ENCODE assay signal across 8 cellular contexts in genomic region chr9:93134740-93135444, GRCh38. TPM values are rescaled to one million over a fixed set of nuclear protein-coding genes. Genes with fewer than 3 reads are reported as not detected.
DNase-seq lines count a peak whose midpoint lies in the region; ATAC-seq, FAIRE-seq and TF ChIP-seq lines count a peak whose summit lies in the region.

No MANE protein-coding gene starts in this region.

- H3K36me3 ChIP-seq in CD4-positive, alpha-beta memory T cell (ENCODE audit: insufficient read depth, low read length), result no peaks in the 10 kb centered on the region
- H3K36me3 ChIP-seq in H1 (ENCODE audit: control insufficient read depth in 2 of 4, insufficient read depth in 4 of 4, low read length in 3 of 4), result no peaks in the 10 kb centered on the region

- H3K9me3 ChIP-seq in CD4-positive, alpha-beta memory T cell (ENCODE audit: control insufficient read depth in 1 of 2, low read length in 2 of 2), result no peaks in the 10 kb centered on the region
- no peaks in the 10 kb centered on the region for H3K9me3 ChIP-seq in H1 (ENCODE audit: insufficient read depth in 2 of 2, low read depth in 1 of 2, low read length in 1 of 2)

- peaks cover 48% of the 10 kb centered on the region for H3K4me1 ChIP-seq in CD4-positive, alpha-beta memory T cell (ENCODE audit: insufficient read depth, low read length)
- peaks cover 0 to 32% (median 18%) of the 10 kb centered on the region in 4 experiments; a peak in 6 of 7 replicates for H3K4me1 ChIP-seq in H1 (replicated peaks in 1 of 4; ENCODE audit: control insufficient read depth in 3 of 4, insufficient read depth in 4 of 4, low read length in 3 of 4)

- peak overlapping the region; percentile 23 for H2BK20ac ChIP-seq in H1 (ENCODE audit: low read length)

- H3K4ac ChIP-seq in H1 (replicated peaks; ENCODE audit: insufficient read length, low read depth, low read length), result no peak overlapping the region

- H3K23ac ChIP-seq in H1 (ENCODE audit: insufficient read length), result no peak overlapping the region

- H3K9ac ChIP-seq in H1 (replicated peaks in 1 of 4; ENCODE audit: extremely low read depth in 1 of 4, low read depth in 3 of 4, low read length in 3 of 4), result no peak overlapping the region; a peak in 1 of 7 replicates

- peak in 1 of 5 donors; percentile 37 for DNase-seq in CD4-positive, alpha-beta memory T cell
- DNase-seq in NCI-H524 (lab: John Stamatoyannopoulos, UW), result peak; percentile 78 to 94
- no peak for DNase-seq in H1 (ENCODE audit: low read depth in 1 of 2, low spot score in 2 of 2)
- no peak for DNase-seq in neural crest cell (ENCODE audit: low read depth, low spot score)
- DNase-seq in HuH-7.5 (ENCODE audit: low spot score), result no peak
- DNase-seq in NCI-H2107 treated with DMSO at 0.1 percent for 48 hours (lab: John Stamatoyannopoulos, UW; ENCODE audit: unreplicated experiment), result no peak

- no peak overlapping the region for H2AK5ac ChIP-seq in H1 (ENCODE audit: low read depth, low read length)

- intact Hi-C loops in CD4-positive, alpha-beta memory T cell (cut with micrococcal nuclease), result loop anchor here (1.0 to 10.0 kb wide), 5 partner anchors 9 to 430 kb away; partner anchors contain the start of genes CARD19, FAM120A and FAM120AOS

- H3K27me3 Mint-ChIP-seq in CD4-positive, alpha-beta memory T cell, result no peaks in the 10 kb centered on the region
- H3K27me3 Mint-ChIP-seq in neural crest cell (ENCODE audit: low read depth), result no peaks in the 10 kb centered on the region

- peak overlapping the region; percentile 86 for H2AFZ ChIP-seq in H1 (ENCODE audit: low read length)

- H3K23me2 ChIP-seq in H1 (ENCODE audit: low read depth, low read length), result peaks cover 16% of the 10 kb centered on the region; the same call in 1 of the 2 replicates

- peak overlapping the region; percentile 85; the same call in 1 of the 2 replicates for H2BK12ac ChIP-seq in H1 (ENCODE audit: low read depth, low read length)

- H3K4me3 Mint-ChIP-seq in CD4-positive, alpha-beta memory T cell, result peak overlapping the region; percentile 86 to 95 (median 90)
- peak overlapping the region; percentile 82 for H3K4me3 Mint-ChIP-seq in neural crest cell

- no peak overlapping the region for H4K5ac ChIP-seq in H1 (ENCODE audit: insufficient read length, low read depth, low read length)

- H4K8ac ChIP-seq in H1 (ENCODE audit: extremely low read depth, insufficient read depth, low read length), result no peak overlapping the region

- TF ChIP-seq RAD21 in H1 (IDR thresholded peaks at IDR 0.05 in 1 of 2, conservative IDR thresholded peaks at IDR 0.05 in 1 of 2; ENCODE audit: low read depth in 2 of 2, low read length in 2 of 2), result no peak

- ATAC-seq in GM18858 (IDR thresholded peaks at IDR 0.05; ENCODE audit: unreplicated experiment) (no peak), esophagus mucosa (no peak)

- H3K56ac ChIP-seq in H1 (replicated peaks; ENCODE audit: insufficient read length, low read depth, low read length), result no peak overlapping the region

- 76% methylated on average over 12 of the region's 14 CpGs; no CpG with 5 or more reads in 1 of the 2 experiments for WGBS in H1 (ENCODE audit: extremely low coverage in 1 of 2, insufficient coverage in 1 of 2, insufficient read length in 1 of 2, insufficient replicate concordance in 2 of 2, low coverage in 1 of 2, low lambda C conversion rate in 2 of 2, missing lambda C conversion rate in 1 of 2), 2 experiments

- H3K4me3 ChIP-seq in CD4-positive, alpha-beta memory T cell (ENCODE audit: low read length in 2 of 2), result peak overlapping the region; percentile 52 to 82
- H3K4me3 ChIP-seq in H1 (ENCODE audit: extremely low read depth in 1 of 4, insufficient read depth in 2 of 4, low read depth in 3 of 4, low read length in 4 of 4), result peak overlapping the region; percentile 71 to 86 (median 72)

- no peak for FAIRE-seq in H1 (lab: Jason Lieb, UNC)

- peaks cover 0 to 4% of the 10 kb centered on the region in 2 experiments for H4K20me1 ChIP-seq in H1 (replicated peaks in 1 of 2; ENCODE audit: control insufficient read depth in 1 of 2, insufficient read depth in 2 of 2, low read length in 2 of 2)

- peak overlapping the region; percentile 97 to 99 (median 99) for H3K27ac Mint-ChIP-seq in CD4-positive, alpha-beta memory T cell
- H3K27ac Mint-ChIP-seq in neural crest cell (ENCODE audit: unreplicated experiment), result peak overlapping the region; percentile 6

- H4K91ac ChIP-seq in H1 (replicated peaks; ENCODE audit: insufficient read length, low read length), result no peak overlapping the region

- peak overlapping the region; percentile 92 for H3K27ac ChIP-seq in CD4-positive, alpha-beta memory T cell (ENCODE audit: low read depth, low read length)
- no peak overlapping the region for H3K27ac ChIP-seq in H1 (ENCODE audit: low read depth, low read length)

- H3K4me2 ChIP-seq in H1 (ENCODE audit: insufficient read depth in 1 of 2, low read depth in 2 of 2, low read length in 2 of 2), result peak overlapping the region; percentile 88 to 92

- H3K79me1 ChIP-seq in H1 (ENCODE audit: low read depth, low read length), result peaks cover 9% of the 10 kb centered on the region; the same call in 1 of the 2 replicates

- H3K27me3 ChIP-seq in CD4-positive, alpha-beta memory T cell (ENCODE audit: insufficient read depth, low read length), result no peaks in the 10 kb centered on the region
- H3K27me3 ChIP-seq in H1 (replicated peaks in 1 of 4; ENCODE audit: control insufficient read depth in 3 of 4, extremely low read depth in 1 of 4, insufficient read depth in 3 of 4, low read length in 3 of 4), result peaks cover 0 to 13% (median 10%) of the 10 kb centered on the region in 4 experiments; a peak in 5 of 7 replicates

- no peak overlapping the region for H3K14ac ChIP-seq in H1 (ENCODE audit: insufficient read length)

- CTCF ChIA-PET in CD4-positive, alpha-beta memory T cell (lab: Charles Lee; ENCODE audit: partially characterized antibody), result interaction anchor here (0.7 to 1.7 kb wide), 4 partner anchors 26 to 431 kb away, joined by 3 to 12 read pairs (median 4); no protein-coding TSS in a partner anchor
- CTCF ChIA-PET in H1 (lab: Charles Lee; ENCODE audit: partially characterized antibody), result interaction anchor here (0.6 to 3.4 kb wide), 6 partner anchors 8 to 165 kb away, joined by 3 to 11 read pairs (median 5); no protein-coding TSS in a partner anchor

- no peak for TF ChIP-seq POLR2A in H1 (IDR thresholded peaks at IDR 0.05; ENCODE audit: control extremely low read depth in 1 of 2, low read depth in 2 of 2, low read length in 2 of 2)

- peak overlapping the region; percentile 90 for H2BK15ac ChIP-seq in H1 (ENCODE audit: low read length)

- POLR2A ChIA-PET in CD4-positive, alpha-beta memory T cell (lab: Charles Lee; ENCODE audit: partially characterized antibody), result interaction anchor here (1.0 to 3.0 kb wide), 15 partner anchors 9 to 181 kb away, joined by 3 to 58 read pairs (median 6); partner anchors contain the start of gene WNK2
- POLR2A ChIA-PET in H1 (lab: Charles Lee; ENCODE audit: partially characterized antibody), result interaction anchor here (0.7 to 1.8 kb wide), 3 partner anchors 9 to 19 kb away, joined by 3 to 7 read pairs (median 3); no protein-coding TSS in a partner anchor

- H2BK120ac ChIP-seq in H1 (replicated peaks; ENCODE audit: low read depth, low read length), result no peak overlapping the region

- H2BK5ac ChIP-seq in H1 (ENCODE audit: low read depth, low read length), result no peak overlapping the region; the same call in 1 of the 2 replicates

- no peak for TF ChIP-seq EP300 in H1 (IDR thresholded peaks at IDR 0.05; ENCODE audit: borderline replicate concordance in 1 of 2, low read depth in 2 of 2, low read length in 2 of 2)

- H3K79me2 ChIP-seq in H1 (ENCODE audit: control insufficient read depth in 1 of 2, insufficient read depth in 2 of 2, low read length in 2 of 2), result peaks cover 0 to 9% of the 10 kb centered on the region in 2 experiments; a peak in 1 of 4 replicates

- peaks cover 0 to 13% of the 10 kb centered on the region in 2 donors for H3K36me3 Mint-ChIP-seq in CD4-positive, alpha-beta memory T cell
- H3K36me3 Mint-ChIP-seq in neural crest cell (ENCODE audit: low read depth), result no peaks in the 10 kb centered on the region

- peak overlapping the region; percentile 71; the same call in 1 of the 2 replicates for H3K18ac ChIP-seq in H1 (ENCODE audit: extremely low read depth, low read length)

- no peaks in the 10 kb centered on the region for H3K9me3 Mint-ChIP-seq in CD4-positive, alpha-beta memory T cell
- H3K9me3 Mint-ChIP-seq in neural crest cell, result no peaks in the 10 kb centered on the region

- TF ChIP-seq CTCF in H1 (IDR thresholded peaks at IDR 0.05; ENCODE audit: control extremely low read depth in 1 of 3, insufficient read depth in 1 of 3, low read depth in 1 of 3, low read length in 3 of 3) (no peak), neural crest cell (conservative IDR thresholded peaks at IDR 0.05) (no peak)

- H3K4me1 Mint-ChIP-seq in CD4-positive, alpha-beta memory T cell, result peaks cover 25 to 77% (median 46%) of the 10 kb centered on the region in 4 donors
- peaks cover 17% of the 10 kb centered on the region for H3K4me1 Mint-ChIP-seq in neural crest cell

RNA-seq across cellular contexts. Expression of gene NINJ1, which starts 0.8 kb away (rescaled TPM):
- total RNA-seq in CD4-positive, alpha-beta memory T cell, result 10 to 100 TPM; 31.1 to 31.3 TPM
- polyA plus RNA-seq in CD4-positive, alpha-beta memory T cell, result 10 to 100 TPM; 75.7 to 92.4 TPM
- total RNA-seq in H1 (2021; fragmentation: NEBNext Ultra II Directional; extraction: Animal tissue kit (Norgen Biotek cat#: 25700)), result 28.2 TPM in 2 replicates
- polyA plus RNA-seq in H1 (2011; rRNA removed), result 65.6 and 88.0 TPM in 2 replicates
- polyA plus RNA-seq in H1 (2011; cell fraction: cytosol; rRNA removed), result 45.5 TPM
- 45.0 TPM for polyA plus RNA-seq in H1 (2011; cell fraction: nucleus; rRNA removed)
- polyA plus RNA-seq in H1 (2012, experiment 1 of 2), result 32.2 to 46.6 TPM (median 40.1 TPM) in 4 replicates
- polyA plus RNA-seq in H1 (2012, experiment 2 of 2), result 36.1 TPM
- 32.5 TPM for polyA plus RNA-seq in H1 (2013, experiment 1 of 2)
- 34.8 TPM for polyA plus RNA-seq in H1 (2013, experiment 2 of 2)
- polyA minus RNA-seq in H1 (2011; rRNA and poly(A)+ RNA removed), result 13.6 and 14.1 TPM in 2 replicates
- 17.8 TPM for polyA minus RNA-seq in H1 (2011; cell fraction: cytosol; rRNA and poly(A)+ RNA removed)
- polyA minus RNA-seq in H1 (2011; cell fraction: nucleus; rRNA and poly(A)+ RNA removed), result 19.2 TPM
- 17.8 and 19.9 TPM in 2 replicates for total RNA-seq in neural crest cell
- total RNA-seq in esophagus mucosa, result 16.9 TPM

RNA-seq across cellular contexts. Expression of gene CARD19, which starts 38.9 kb away (rescaled TPM):
- 10 to 100 TPM; 57.8 to 64.2 TPM for total RNA-seq in CD4-positive, alpha-beta memory T cell
- polyA plus RNA-seq in CD4-positive, alpha-beta memory T cell, result 10 to 100 TPM; 65.6 to 88.7 TPM
- total RNA-seq in H1 (2021; fragmentation: NEBNext Ultra II Directional; extraction: Animal tissue kit (Norgen Biotek cat#: 25700)), result 21.2 and 27.7 TPM in 2 replicates
- polyA plus RNA-seq in H1 (2011; rRNA removed), result 112 and 144 TPM in 2 replicates
- 66.2 TPM for polyA plus RNA-seq in H1 (2011; cell fraction: cytosol; rRNA removed)
- polyA plus RNA-seq in H1 (2011; cell fraction: nucleus; rRNA removed), result 57.8 TPM
- 13.4 to 28.1 TPM (median 26.0 TPM) in 4 replicates for polyA plus RNA-seq in H1 (2012, experiment 1 of 2)
- 36.2 TPM for polyA plus RNA-seq in H1 (2012, experiment 2 of 2)
- polyA plus RNA-seq in H1 (2013, experiment 1 of 2), result 30.6 TPM
- 30.0 TPM for polyA plus RNA-seq in H1 (2013, experiment 2 of 2)
- 11.7 and 13.5 TPM in 2 replicates for polyA minus RNA-seq in H1 (2011; rRNA and poly(A)+ RNA removed)
- 12.4 TPM for polyA minus RNA-seq in H1 (2011; cell fraction: cytosol; rRNA and poly(A)+ RNA removed)
- polyA minus RNA-seq in H1 (2011; cell fraction: nucleus; rRNA and poly(A)+ RNA removed), result 10.4 TPM
- 22.1 and 25.6 TPM in 2 replicates for total RNA-seq in neural crest cell
- 19.9 TPM for total RNA-seq in esophagus mucosa

RNA-seq across cellular contexts. Expression of gene WNK2, which starts 49.0 kb away (rescaled TPM):
- total RNA-seq in CD4-positive, alpha-beta memory T cell, result under 1 TPM in 1 of 2 experiments, not detected in 1; 0.26 TPM
- not detected for polyA plus RNA-seq in CD4-positive, alpha-beta memory T cell
- total RNA-seq in H1 (2021; fragmentation: NEBNext Ultra II Directional; extraction: Animal tissue kit (Norgen Biotek cat#: 25700)), result 87.2 and 89.2 TPM in 2 replicates
- 12.0 and 20.6 TPM in 2 replicates for polyA plus RNA-seq in H1 (2011; rRNA removed)
- 11.5 TPM for polyA plus RNA-seq in H1 (2011; cell fraction: cytosol; rRNA removed)
- polyA plus RNA-seq in H1 (2011; cell fraction: nucleus; rRNA removed), result 51.7 TPM
- polyA plus RNA-seq in H1 (2012, experiment 1 of 2), result 69.6 to 91.7 TPM (median 76.7 TPM) in 4 replicates
- polyA plus RNA-seq in H1 (2012, experiment 2 of 2), result 42.2 TPM
- 48.8 TPM for polyA plus RNA-seq in H1 (2013, experiment 1 of 2)
- 43.7 TPM for polyA plus RNA-seq in H1 (2013, experiment 2 of 2)
- polyA minus RNA-seq in H1 (2011; rRNA and poly(A)+ RNA removed), result 22.2 and 25.3 TPM in 2 replicates
- 43.6 TPM for polyA minus RNA-seq in H1 (2011; cell fraction: cytosol; rRNA and poly(A)+ RNA removed)
- 37.6 TPM for polyA minus RNA-seq in H1 (2011; cell fraction: nucleus; rRNA and poly(A)+ RNA removed)
- total RNA-seq in neural crest cell (27.8 and 34.3 TPM in 2 replicates), esophagus mucosa (0.92 TPM)

Comparison
In these comparisons a context has a peak if more than half of its experiments do, and no peak if none do; other contexts are left out.
1. DNase-seq: peak in NCI-H524 (2 of 2); none in H1 (0 of 2), neural crest cell (single experiment), HuH-7.5 (single experiment) and NCI-H2107 treated with DMSO at 0.1 percent for 48 hours (single experiment).
2. RNA of gene WNK2, which starts 49.0 kb away (total RNA-seq): 87.2 to 89.2 TPM in H1 and 27.8 to 34.3 TPM in neural crest cell; 0.92 TPM in esophagus mucosa (single experiment) and 0.26 TPM in CD4-positive, alpha-beta memory T cell; every median in the first group is over 10 times any median in the second.